ENCODE assay signal across 9 cellular contexts in genomic region chr7:98285132-98286092, GRCh38. TPM values are rescaled to one million over a fixed set of nuclear protein-coding genes. Genes with fewer than 3 reads are reported as not detected.
DNase-seq lines count a peak whose midpoint lies in the region; ATAC-seq and TF ChIP-seq lines count a peak whose summit lies in the region.
"Had no signal": no experiment of that assay in that cellular context is flagged by ENCODE, and none has a peak within 500 bp of the region (broad histone marks: within the 10 kb centered on the region; RNA-seq: fewer than 3 reads in every experiment).

No MANE protein-coding gene starts in this region.

- H3K9me3 ChIP-seq in thymus (ENCODE audit: control insufficient read depth), result no peaks in the 10 kb centered on the region

- H3K27ac Mint-ChIP-seq in activated CD4-positive, alpha-beta T cell treated with anti-CD3 and anti-CD28 coated beads for 36 hours, result peak overlapping the region; percentile 4
- no peak overlapping the region for H3K27ac Mint-ChIP-seq in mesothelial cell of epicardium
- no peak overlapping the region for H3K27ac Mint-ChIP-seq in T-helper 2 cell treated with Interferon-gamma antibody and Interleukin-4, amounts not matched to agents 5 μg/mL and 100 μg/mL, for 36 hours
- H3K27ac Mint-ChIP-seq: stimulated activated naive CD8-positive, alpha-beta T cell treated with anti-CD3 and anti-CD28 coated beads, Interleukin-15, Interleukin-2, amounts not matched to agents 100 ng/mL and 50 ng/mL, for 24 hours had no signal

- peak overlapping the region; percentile 33 for H3K27ac ChIP-seq in thymus (ENCODE audit: low read depth)

- H3K4me3 Mint-ChIP-seq in activated CD4-positive, alpha-beta T cell treated with anti-CD3 and anti-CD28 coated beads for 36 hours, result no peak overlapping the region
- H3K4me3 Mint-ChIP-seq in mesothelial cell of epicardium, result peak overlapping the region; percentile 20
- H3K4me3 Mint-ChIP-seq in T-helper 2 cell treated with Interferon-gamma antibody and Interleukin-4, amounts not matched to agents 5 μg/mL and 100 μg/mL, for 36 hours, result no peak overlapping the region

- POLR2A ChIA-PET in activated CD4-positive, alpha-beta T cell treated with anti-CD3 and anti-CD28 coated beads for 36 hours (lab: Charles Lee), result interaction anchor here (0.6 kb wide), 1 partner anchor 36 kb away, joined by 3 read pairs; no protein-coding TSS in a partner anchor

- intact Hi-C loops in activated CD4-positive, alpha-beta T cell treated with anti-CD3 and anti-CD28 coated beads for 36 hours (cut with DNase I, micrococcal nuclease), result loop anchor here in 1 of 2 experiments (10.0 kb wide), 1 partner anchor 181 kb away; the partner anchor contains the start of gene LMTK2

- H3K27me3 ChIP-seq in thymus (ENCODE audit: control insufficient read depth, insufficient read depth), result no peaks in the 10 kb centered on the region

- 95% methylated on average over 21 of the region's 21 CpGs for WGBS in thymus

- H3K4me1 ChIP-seq in thymus (ENCODE audit: control insufficient read depth, insufficient read depth, low read length), result peaks cover 6% of the 10 kb centered on the region

- TF ChIP-seq CTCF in cardiac fibroblast (IDR thresholded peaks at IDR 0.05; ENCODE audit: low read depth, low read length) (no peak), mesothelial cell of epicardium (IDR thresholded peaks at IDR 0.05; ENCODE audit: unreplicated experiment) (no peak)

- H3K36me3 Mint-ChIP-seq in activated CD4-positive, alpha-beta T cell treated with anti-CD3 and anti-CD28 coated beads for 36 hours (ENCODE audit: low read depth), result peaks cover 6% of the 10 kb centered on the region
- H3K36me3 Mint-ChIP-seq in mesothelial cell of epicardium, result peaks cover 5% of the 10 kb centered on the region
- peaks cover 5% of the 10 kb centered on the region for H3K36me3 Mint-ChIP-seq in T-helper 2 cell treated with Interferon-gamma antibody and Interleukin-4, amounts not matched to agents 5 μg/mL and 100 μg/mL, for 36 hours (ENCODE audit: low read depth)

- no peak for ATAC-seq in activated CD4-positive, alpha-beta T cell treated with anti-CD3 and anti-CD28 coated beads for 36 hours
- ATAC-seq in GM19023 (IDR thresholded peaks at IDR 0.05; ENCODE audit: unreplicated experiment), result no peak

- peaks cover 31% of the 10 kb centered on the region for H3K4me1 Mint-ChIP-seq in activated CD4-positive, alpha-beta T cell treated with anti-CD3 and anti-CD28 coated beads for 36 hours
- H3K4me1 Mint-ChIP-seq in mesothelial cell of epicardium, result peaks cover 41% of the 10 kb centered on the region
- peaks cover 18% of the 10 kb centered on the region for H3K4me1 Mint-ChIP-seq in T-helper 2 cell treated with Interferon-gamma antibody and Interleukin-4, amounts not matched to agents 5 μg/mL and 100 μg/mL, for 36 hours (ENCODE audit: low read depth)

- no peaks in the 10 kb centered on the region for H3K27me3 Mint-ChIP-seq in activated CD4-positive, alpha-beta T cell treated with anti-CD3 and anti-CD28 coated beads for 36 hours
- no peaks in the 10 kb centered on the region for H3K27me3 Mint-ChIP-seq in mesothelial cell of epicardium (ENCODE audit: low read depth)
- no peaks in the 10 kb centered on the region for H3K27me3 Mint-ChIP-seq in T-helper 2 cell treated with Interferon-gamma antibody and Interleukin-4, amounts not matched to agents 5 μg/mL and 100 μg/mL, for 36 hours (ENCODE audit: low read depth)
- H3K27me3 Mint-ChIP-seq: stimulated activated naive CD8-positive, alpha-beta T cell treated with anti-CD3 and anti-CD28 coated beads, Interleukin-15, Interleukin-2, amounts not matched to agents 100 ng/mL and 50 ng/mL, for 24 hours had no signal

- CTCF ChIA-PET in activated CD4-positive, alpha-beta T cell treated with anti-CD3 and anti-CD28 coated beads for 36 hours (lab: Charles Lee), result no interaction called here

- H3K36me3 ChIP-seq in thymus (ENCODE audit: control insufficient read depth, insufficient read depth), result peaks cover 2% of the 10 kb centered on the region

- H3K4me3 ChIP-seq in cardiac fibroblast (replicated peaks in 1 of 2; ENCODE audit: low read depth in 2 of 2, low read length in 2 of 2), result peak overlapping the region; percentile 83 to 92
- H3K4me3 ChIP-seq in thymus (ENCODE audit: low read length), result no peak overlapping the region

- no peak for DNase-seq in activated CD4-positive, alpha-beta T cell treated with anti-CD3 and anti-CD28 coated beads for 36 hours
- DNase-seq in activated CD4-positive, alpha-beta T cell treated with anti-CD3 and anti-CD28 coated beads for 1 hour, result no peak
- DNase-seq in cardiac fibroblast (ENCODE audit: low read depth in 2 of 2) (no peak), mesothelial cell of epicardium (ENCODE audit: low spot score in 2 of 2, unreplicated experiment in 2 of 2) (no peak), RKO (ENCODE audit: low spot score) (no peak)
- DNase-seq in T-helper 2 cell treated with Interferon-gamma antibody and Interleukin-4, amounts not matched to agents 5 μg/mL and 100 μg/mL, for 36 hours (ENCODE audit: low spot score), result no peak

- no peaks in the 10 kb centered on the region for H3K9me3 Mint-ChIP-seq in activated CD4-positive, alpha-beta T cell treated with anti-CD3 and anti-CD28 coated beads for 36 hours (ENCODE audit: low read depth)
- no peaks in the 10 kb centered on the region for H3K9me3 Mint-ChIP-seq in mesothelial cell of epicardium
- no peaks in the 10 kb centered on the region for H3K9me3 Mint-ChIP-seq in T-helper 2 cell treated with Interferon-gamma antibody and Interleukin-4, amounts not matched to agents 5 μg/mL and 100 μg/mL, for 36 hours
- H3K9me3 Mint-ChIP-seq: stimulated activated naive CD8-positive, alpha-beta T cell treated with anti-CD3 and anti-CD28 coated beads, Interleukin-15, Interleukin-2, amounts not matched to agents 100 ng/mL and 50 ng/mL, for 24 hours had no signal

RNA-seq across cellular contexts. Expression of gene BRI3, which starts 3.9 kb away (rescaled TPM):
- 10 to 100 TPM; 45.1 to 47.6 TPM for total RNA-seq in activated CD4-positive, alpha-beta T cell treated with anti-CD3 and anti-CD28 coated beads for 36 hours
- total RNA-seq in mesothelial cell of epicardium, result 112 to 115 TPM (median 113 TPM) in 3 replicates
- 222 TPM for polyA plus RNA-seq in thymus

RNA-seq across cellular contexts. Expression of gene TECPR1, which starts 33.4 kb away (rescaled TPM):
- total RNA-seq in activated CD4-positive, alpha-beta T cell treated with anti-CD3 and anti-CD28 coated beads for 36 hours, result 10 to 100 TPM; 21.8 to 26.5 TPM
- total RNA-seq in mesothelial cell of epicardium, result 35.7 to 38.0 TPM (median 37.0 TPM) in 3 replicates
- polyA plus RNA-seq in thymus, result 30.0 TPM
